8 cellular contexts compared by ENCODE assay signal in the genomic region with DNA sequence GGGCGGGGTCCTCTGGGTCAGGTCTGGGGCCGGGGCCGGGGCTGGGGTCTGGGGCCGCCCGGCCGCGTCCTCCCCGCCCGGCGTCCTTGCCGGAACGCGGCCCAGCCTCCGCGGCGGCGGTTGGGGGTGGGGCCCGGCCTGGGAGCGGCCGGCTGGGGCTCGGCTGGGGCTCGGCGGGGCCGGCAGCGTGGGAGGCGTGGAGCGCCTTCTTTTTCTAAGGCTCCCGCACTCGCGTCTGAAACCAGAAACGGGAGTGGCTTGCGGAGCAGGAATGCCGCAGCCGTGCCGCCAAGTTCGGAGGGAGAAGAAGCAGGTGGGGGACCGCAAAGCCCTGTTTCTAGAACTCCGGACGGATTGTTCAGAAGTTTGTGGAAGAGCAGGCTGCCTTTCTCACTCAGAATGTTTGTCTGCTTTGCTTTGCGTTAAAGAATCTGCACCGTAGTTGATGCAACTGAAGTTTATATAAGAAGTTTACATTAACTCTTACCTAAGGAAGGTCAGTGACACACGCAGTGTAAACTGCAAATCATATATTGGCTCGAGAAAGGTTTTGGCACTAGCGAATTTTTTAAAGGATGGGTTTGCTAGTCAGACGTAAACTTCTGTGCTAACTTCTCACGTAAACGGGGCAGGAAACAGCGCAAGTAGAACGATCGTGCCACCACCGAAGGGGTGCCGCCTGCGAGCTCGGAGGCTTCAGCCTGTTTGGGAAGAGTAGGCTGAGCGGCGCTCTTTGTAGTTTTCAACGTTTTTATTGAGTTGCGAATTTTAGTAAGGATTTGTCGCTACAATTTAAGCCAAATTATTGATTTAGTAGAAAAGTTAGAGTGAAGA. TPM values are rescaled to one million over a fixed set of nuclear protein-coding genes. Genes with fewer than 3 reads are reported as not detected.
A peak's percentile ranks its signal among the peaks of the same experiment; 100 is the strongest.
DNase-seq lines count a peak whose midpoint lies in the region; ATAC-seq and TF ChIP-seq lines count a peak whose summit lies in the region.

No MANE protein-coding gene starts in this region.

- peaks cover 45% of the 10 kb centered on the region for H3K4me1 Mint-ChIP-seq in activated CD4-positive, alpha-beta T cell treated with anti-CD3 and anti-CD28 coated beads for 36 hours

- peaks cover 0 to 16% (median 0%) of the 10 kb centered on the region in 4 donors for H3K4me1 ChIP-seq in right lobe of liver

- no peaks in the 10 kb centered on the region for H3K36me3 ChIP-seq in right lobe of liver

- ATAC-seq in GM21619 (IDR thresholded peaks at IDR 0.05; ENCODE audit: unreplicated experiment) (peak; percentile 45), right lobe of liver (peak; percentile 63 to 77 (median 74)), GM18873 (IDR thresholded peaks at IDR 0.05; ENCODE audit: low FRiP score, unreplicated experiment) (no peak)
- peak; percentile 65 for ATAC-seq in activated CD4-positive, alpha-beta T cell treated with anti-CD3 and anti-CD28 coated beads for 36 hours

- peak overlapping the region; percentile 90 for H3K4me3 Mint-ChIP-seq in activated CD4-positive, alpha-beta T cell treated with anti-CD3 and anti-CD28 coated beads for 36 hours

- TF ChIP-seq POLR2A in right lobe of liver (IDR thresholded peaks at IDR 0.05) = no peak

- CTCF ChIA-PET in activated CD4-positive, alpha-beta T cell treated with anti-CD3 and anti-CD28 coated beads for 36 hours (lab: Charles Lee) = interaction anchor here (0.6 to 2.6 kb wide), 11 partner anchors 31 to 444 kb away, joined by 3 to 13 read pairs (median 4); a partner anchor contains a TSS

- under 1% methylated on average over 36 of the region's 59 CpGs for WGBS in right lobe of liver (ENCODE audit: insufficient coverage, low coverage, low lambda C conversion rate, missing lambda C conversion rate)

- intact Hi-C loops in activated CD4-positive, alpha-beta T cell treated with anti-CD3 and anti-CD28 coated beads for 36 hours (cut with DNase I, micrococcal nuclease) = loop anchor here (1.0 to 5.0 kb wide), 6 partner anchors 50 to 697 kb away; a partner anchor contains a TSS
- intact Hi-C loops in right lobe of liver (cut with DNase I) = no loop called here

- peak overlapping the region; percentile 98 to 99 (median 98) for H3K27ac ChIP-seq in right lobe of liver

- TF ChIP-seq CTCF in choroid plexus epithelial cell (conservative IDR thresholded peaks at IDR 0.05; ENCODE audit: low read depth, low read length) = no peak
- no peak for TF ChIP-seq CTCF in right lobe of liver (IDR thresholded peaks at IDR 0.05)

- H3K9me3 Mint-ChIP-seq in activated CD4-positive, alpha-beta T cell treated with anti-CD3 and anti-CD28 coated beads for 36 hours (ENCODE audit: low read depth) = no peaks in the 10 kb centered on the region

- POLR2A ChIA-PET in activated CD4-positive, alpha-beta T cell treated with anti-CD3 and anti-CD28 coated beads for 36 hours (lab: Charles Lee) = interaction anchor here (0.8 to 2.6 kb wide), 4 partner anchors 19 to 387 kb away, joined by 3 to 12 read pairs (median 4); no protein-coding TSS in a partner anchor

- DNase-seq in EH (ENCODE audit: low read depth) = peak; percentile 66
- DNase-seq in KBM-7 = peak; percentile 51
- peak; percentile 85 for DNase-seq in activated CD4-positive, alpha-beta T cell treated with anti-CD3 and anti-CD28 coated beads for 36 hours
- DNase-seq in choroid plexus epithelial cell (ENCODE audit: low read depth) = peak; percentile 65
- peak; percentile 71 to 77 (median 73) for DNase-seq in right lobe of liver
- DNase-seq in stimulated activated CD4-positive, alpha-beta T cell treated with anti-CD3 and anti-CD28 coated beads, TNF-alpha, amount 100 ng/mL, for 24 hours (ENCODE audit: low read depth in 3 of 3) = peak in 2 of 3 experiments; percentile 23 to 73

- peak overlapping the region; percentile 96 for H3K27ac Mint-ChIP-seq in activated CD4-positive, alpha-beta T cell treated with anti-CD3 and anti-CD28 coated beads for 36 hours

- peak overlapping the region; percentile 79 for H3K4me3 ChIP-seq in choroid plexus epithelial cell (ENCODE audit: low read depth, low read length)
- H3K4me3 ChIP-seq in right lobe of liver = peak overlapping the region; percentile 69 to 78 (median 70)

- H3K27me3 Mint-ChIP-seq in activated CD4-positive, alpha-beta T cell treated with anti-CD3 and anti-CD28 coated beads for 36 hours = no peaks in the 10 kb centered on the region

- no peaks in the 10 kb centered on the region for H3K27me3 ChIP-seq in right lobe of liver

- H3K9me3 ChIP-seq in right lobe of liver = no peaks in the 10 kb centered on the region

- peaks cover 29% of the 10 kb centered on the region for H3K36me3 Mint-ChIP-seq in activated CD4-positive, alpha-beta T cell treated with anti-CD3 and anti-CD28 coated beads for 36 hours (ENCODE audit: low read depth)

- in situ Hi-C loops in KBM-7 (cut with MboI; ENCODE audit: low pct_unique_long_range_greater_than_20kb, low sequenced_read_pairs) = no loop called here

RNA-seq across cellular contexts. Expression of a gene that starts 0.7 kb away (rescaled TPM):
- 10 to 100 TPM; 89.9 to 92.9 TPM for total RNA-seq in activated CD4-positive, alpha-beta T cell treated with anti-CD3 and anti-CD28 coated beads for 36 hours
- 10 to 100 TPM; 24.5 to 38.0 (median 35.2) TPM for total RNA-seq in right lobe of liver

Comparison
In these comparisons a context has a peak if more than half of its experiments do, and no peak if none do; other contexts are left out.
1. intact Hi-C loops: an anchor here in activated CD4-positive, alpha-beta T cell treated with anti-CD3 and anti-CD28 coated beads for 36 hours (1.0 to 5.0 kb wide); none called in right lobe of liver.